9 cellular contexts compared by ENCODE assay signal in genomic region chr20:32155017-32155965, GRCh38. TPM values are rescaled to one million over a fixed set of nuclear protein-coding genes. Genes with fewer than 3 reads are reported as not detected.
DNase-seq lines count a peak whose midpoint lies in the region; ATAC-seq, FAIRE-seq and TF ChIP-seq lines count a peak whose summit lies in the region.
"Had no signal": no experiment of that assay in that cellular context is flagged by ENCODE, and none has a peak within 500 bp of the region (broad histone marks: within the 10 kb centered on the region; RNA-seq: fewer than 3 reads in every experiment).

No MANE protein-coding gene starts in this region.

- TF ChIP-seq CTCF in CD14-positive monocyte (IDR thresholded peaks at IDR 0.05), result peak; percentile 20
- TF ChIP-seq CTCF in GM23338 (conservative IDR thresholded peaks at IDR 0.05; ENCODE audit: low read depth in 2 of 2), result peak; percentile 73 to 89

- DNase-seq in CD14-positive monocyte (ENCODE audit: low spot score) (peak; percentile 97), GM23338 (ENCODE audit: low spot score) (peak; percentile 88), NCI-H774 (lab: John Stamatoyannopoulos, UW) (peak; percentile 1), frontal cortex (ENCODE audit: low spot score in 2 of 2) (peak; percentile 22 to 44), non-pigmented ciliary epithelial cell (ENCODE audit: low read depth) (peak; percentile 31)
- DNase-seq in activated T-cell treated with anti-CD3 and anti-CD28 coated beads, Interleukin-2, amount 50 U/mL, for 72 hours, result peak; percentile 30 to 41

- no peaks in the 10 kb centered on the region for H3K79me2 ChIP-seq in GM23338 (replicated peaks; ENCODE audit: insufficient read depth)

- peaks cover 0 to 2% (median 0%) of the 10 kb centered on the region in 7 donors for H3K9me3 Mint-ChIP-seq in CD14-positive monocyte
- no peaks in the 10 kb centered on the region for H3K9me3 Mint-ChIP-seq in GM23338
- H3K9me3 Mint-ChIP-seq in activated T-cell treated with anti-CD3 and anti-CD28 coated beads, Interleukin-2, amount 50 U/mL, for 72 hours, result no peaks in the 10 kb centered on the region
- H3K9me3 Mint-ChIP-seq: IgD-negative memory B cell had no signal

- FAIRE-seq in frontal cortex (lab: Jason Lieb, UNC), result no peak

- H3K27ac Mint-ChIP-seq in CD14-positive monocyte (peak overlapping the region; percentile 94 to 99 (median 98)), GM23338 (peak overlapping the region; percentile 81; the same call in 1 of the 2 replicates)
- no peak overlapping the region for H3K27ac Mint-ChIP-seq in activated T-cell treated with anti-CD3 and anti-CD28 coated beads, Interleukin-2, amount 50 U/mL, for 72 hours
- H3K27ac Mint-ChIP-seq: IgD-negative memory B cell had no signal

- ATAC-seq in GM23338 (peak; percentile 95), GM19397 (IDR thresholded peaks at IDR 0.05; ENCODE audit: unreplicated experiment) (no peak), GM21737 (IDR thresholded peaks at IDR 0.05; ENCODE audit: unreplicated experiment) (no peak)
- ATAC-seq in activated T-cell treated with anti-CD3 and anti-CD28 coated beads, Interleukin-2, amount 50 U/mL, for 72 hours (replicated peaks in 1 of 2), result peak in 1 of 2 donors; percentile 43

- H3K27me3 ChIP-seq in GM23338 (ENCODE audit: insufficient read depth), result no peaks in the 10 kb centered on the region

- intact Hi-C loops in CD14-positive monocyte (cut with micrococcal nuclease), result loop anchor here (1.0 to 5.0 kb wide), 3 partner anchors 42 to 50 kb away; no protein-coding TSS in a partner anchor

- H2AFZ ChIP-seq in GM23338, result no peak overlapping the region

- no peak overlapping the region for H3K4me3 ChIP-seq in GM23338

- H3K27ac ChIP-seq in GM23338 (ENCODE audit: low read depth), result peak overlapping the region; percentile 83

- H3K27me3 Mint-ChIP-seq in CD14-positive monocyte (ENCODE audit: low read depth in 3 of 3), result peaks cover 0 to 2% (median 0%) of the 10 kb centered on the region in 3 donors
- peaks cover 20% of the 10 kb centered on the region for H3K27me3 Mint-ChIP-seq in GM23338 (ENCODE audit: insufficient read depth, low read depth, poor library complexity)
- H3K27me3 Mint-ChIP-seq in activated T-cell treated with anti-CD3 and anti-CD28 coated beads, Interleukin-2, amount 50 U/mL, for 72 hours (ENCODE audit: low read depth), result no peaks in the 10 kb centered on the region
- H3K27me3 Mint-ChIP-seq: IgD-negative memory B cell had no signal

- H3K4me2 ChIP-seq in GM23338, result no peak overlapping the region

- peaks cover 75 to 91% of the 10 kb centered on the region in 2 donors for H3K36me3 Mint-ChIP-seq in CD14-positive monocyte
- H3K36me3 Mint-ChIP-seq in GM23338 (ENCODE audit: low read depth), result peaks cover 63% of the 10 kb centered on the region
- peaks cover 3 to 17% of the 10 kb centered on the region in 2 donors for H3K36me3 Mint-ChIP-seq in activated T-cell treated with anti-CD3 and anti-CD28 coated beads, Interleukin-2, amount 50 U/mL, for 72 hours (ENCODE audit: insufficient read depth in 2 of 2)

- peak overlapping the region; percentile 70 to 87 for H3K4me3 Mint-ChIP-seq in CD14-positive monocyte
- H3K4me3 Mint-ChIP-seq in GM23338, result no peak overlapping the region
- no peak overlapping the region for H3K4me3 Mint-ChIP-seq in activated T-cell treated with anti-CD3 and anti-CD28 coated beads, Interleukin-2, amount 50 U/mL, for 72 hours

- H4K20me1 ChIP-seq in GM23338 (replicated peaks; ENCODE audit: insufficient read depth), result peaks cover 9% of the 10 kb centered on the region

- peaks cover 15% of the 10 kb centered on the region; the same call in 1 of the 2 replicates for H3F3A ChIP-seq in GM23338 (replicated peaks; ENCODE audit: low read depth)

- H3K4me1 Mint-ChIP-seq in CD14-positive monocyte (peaks cover 52% of the 10 kb centered on the region), GM23338 (peaks cover 7% of the 10 kb centered on the region; the same call in 2 of the 3 replicates)
- H3K4me1 Mint-ChIP-seq in activated T-cell treated with anti-CD3 and anti-CD28 coated beads, Interleukin-2, amount 50 U/mL, for 72 hours (ENCODE audit: low read depth), result peaks cover 18% of the 10 kb centered on the region

- peaks cover 7% of the 10 kb centered on the region; the same call in 1 of the 2 replicates for H3K4me1 ChIP-seq in GM23338 (ENCODE audit: insufficient read depth)

- H3K9me2 ChIP-seq in GM23338 (ENCODE audit: insufficient read depth), result no peaks in the 10 kb centered on the region

- H3K36me3 ChIP-seq in GM23338 (ENCODE audit: insufficient read depth), result peaks cover 51% of the 10 kb centered on the region

TF ChIP-seq in GM23338, 12 proteins besides CTCF, POLR2A, EP300 and RAD21:
- TF ChIP-seq ZNF114 (CRISPR knock-in tag; IDR thresholded peaks at IDR 0.05) (no peak), NANOG (IDR thresholded peaks at IDR 0.05; ENCODE audit: borderline replicate concordance) (no peak), EZH2 (IDR thresholded peaks at IDR 0.05; ENCODE audit: low read depth, unreplicated experiment) (no peak)

RNA-seq across cellular contexts. Expression of gene TM9SF4, which starts 45.8 kb away (rescaled TPM):
- polyA plus RNA-seq in CD14-positive monocyte (10 to 100 TPM; 49.7 to 78.5 TPM), GM23338 (2016; fragmentation: Nextera tagmentation; extraction: Ambion mirVana) (20.3 and 20.4 TPM in 2 replicates)
- total RNA-seq in GM23338 (2014; rRNA removed; shearing (Covaris generic)), result 47.5 and 52.6 TPM in 2 replicates
- total RNA-seq in activated T-cell treated with anti-CD3 and anti-CD28 coated beads, Interleukin-2, amount 50 U/mL, for 72 hours, result 10 to 100 TPM; 42.9 to 56.7 TPM
- total RNA-seq in frontal cortex, result 13.5 TPM

RNA-seq across cellular contexts. Expression of gene PLAGL2, which starts 52.3 kb away (rescaled TPM):
- 10 to 100 TPM in 1 of 2 donors, 1 to 10 TPM in 1; 6.2 to 14.7 TPM for polyA plus RNA-seq in CD14-positive monocyte
- 28.2 and 32.0 TPM in 2 replicates for total RNA-seq in GM23338 (2014; rRNA removed; shearing (Covaris generic))
- polyA plus RNA-seq in GM23338 (2016; fragmentation: Nextera tagmentation; extraction: Ambion mirVana), result 13.2 and 14.1 TPM in 2 replicates
- total RNA-seq in activated T-cell treated with anti-CD3 and anti-CD28 coated beads, Interleukin-2, amount 50 U/mL, for 72 hours, result 100 to 1,000 TPM in 1 of 2 donors, 10 to 100 TPM in 1; 98.8 to 107 TPM
- 1.2 TPM for total RNA-seq in frontal cortex

RNA-seq across cellular contexts. Expression of gene POFUT1, which starts 52.4 kb away (rescaled TPM):
- polyA plus RNA-seq in CD14-positive monocyte (10 to 100 TPM; 11.8 to 22.8 TPM), GM23338 (2016; fragmentation: Nextera tagmentation; extraction: Ambion mirVana) (9.3 and 10.3 TPM in 2 replicates)
- total RNA-seq in GM23338 (2014; rRNA removed; shearing (Covaris generic)), result 34.0 and 34.8 TPM in 2 replicates
- total RNA-seq in activated T-cell treated with anti-CD3 and anti-CD28 coated beads, Interleukin-2, amount 50 U/mL, for 72 hours, result 10 to 100 TPM; 59.7 to 63.2 TPM
- 14.7 TPM for total RNA-seq in frontal cortex

Comparison
In these comparisons a context has a peak if more than half of its experiments do, and no peak if none do; other contexts are left out.
1. DNase-seq: peak in every context shown above with its lines; median percentile 97 in CD14-positive monocyte; 88 in GM23338; 36 in activated T-cell treated with anti-CD3 and anti-CD28 coated beads, Interleukin-2, amount 50 U/mL, for 72 hours; 33 in frontal cortex; 31 in non-pigmented ciliary epithelial cell; 1 in NCI-H774.
2. H3K4me3 Mint-ChIP-seq: peak in CD14-positive monocyte (2 of 2); none in GM23338 (single experiment) and activated T-cell treated with anti-CD3 and anti-CD28 coated beads, Interleukin-2, amount 50 U/mL, for 72 hours (0 of 2).
3. RNA of gene PLAGL2, which starts 52.3 kb away (total RNA-seq): 98.8 to 107 TPM in activated T-cell treated with anti-CD3 and anti-CD28 coated beads, Interleukin-2, amount 50 U/mL, for 72 hours and 28.2 to 32.0 TPM in GM23338; 1.2 TPM in frontal cortex (single experiment); every median in the first group is over 10 times any median in the second.